Comparison of ENCODE assay signal across 8 cellular contexts in the genomic region with DNA sequence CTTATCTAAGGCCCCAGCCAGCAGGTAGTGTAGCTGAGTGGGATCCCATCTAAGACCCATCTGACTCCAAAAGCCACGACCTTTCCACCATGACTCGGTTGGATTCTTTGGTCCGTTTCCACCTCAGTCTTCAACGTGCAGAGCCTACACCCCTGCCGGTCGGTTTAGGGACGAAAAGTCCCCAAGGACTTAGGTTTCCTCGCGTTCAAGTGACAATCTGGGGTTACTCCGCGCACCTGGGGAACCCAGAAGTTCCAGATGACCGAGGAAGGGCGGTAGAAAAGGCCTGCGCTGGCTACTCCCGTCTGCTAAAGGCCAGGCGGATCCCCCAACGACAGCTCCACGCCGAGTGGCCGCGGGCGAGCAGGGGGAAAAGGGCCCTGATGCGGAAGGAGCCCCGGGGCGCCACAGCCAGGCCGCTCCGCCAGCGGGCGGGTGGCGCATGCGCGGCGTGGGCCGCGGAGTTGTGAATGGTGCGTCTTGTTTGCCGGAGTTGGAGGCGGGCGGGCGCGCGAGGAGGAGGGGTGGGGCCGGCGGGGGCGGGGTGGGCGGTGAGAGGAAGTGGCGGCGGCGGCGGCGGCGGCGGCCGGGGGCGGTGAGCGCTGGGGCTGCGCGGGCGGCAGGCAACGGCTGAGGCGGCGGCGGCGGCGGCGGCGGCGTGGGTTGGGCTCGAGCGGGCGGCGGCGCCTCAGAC. TPM values are rescaled to one million over a fixed set of nuclear protein-coding genes. Genes with fewer than 3 reads are reported as not detected.
DNase-seq lines count a peak whose midpoint lies in the region; TF ChIP-seq lines count a peak whose summit lies in the region.

Gene CBFB, plus strand, starts transcription at position 595 of the 694 bp plus-strand sequence. CDS start 259 bp downstream, outside the sequence.

- H3K27me3 ChIP-seq in neural progenitor cell (peaks cover 7% of the 10 kb centered on the region), stomach smooth muscle (ENCODE audit: control insufficient read depth in 1 of 2, insufficient read depth in 2 of 2, low read length in 2 of 2) (no peaks in the 10 kb centered on the region)

- H2AFZ ChIP-seq in neural progenitor cell (replicated peaks): peak within 1 kb of the TSS; percentile 99

- peaks cover 7% of the 10 kb centered on the region for H3K27me3 Mint-ChIP-seq in neural progenitor cell (ENCODE audit: insufficient read depth, low read depth)

- peak within 1 kb of the TSS; percentile 85 for H3K4me2 ChIP-seq in neural progenitor cell

- peak; percentile 9 for TF ChIP-seq CTCF in foreskin fibroblast (IDR thresholded peaks at IDR 0.05; ENCODE audit: low read depth, low read length)
- peak; percentile 25 for TF ChIP-seq CTCF in neural progenitor cell (IDR thresholded peaks at IDR 0.05)

- H3K27ac ChIP-seq in neural progenitor cell (no peak within 1 kb of the TSS), stomach smooth muscle (ENCODE audit: low read length) (peak within 1 kb of the TSS; percentile 93)

- H3K79me2 ChIP-seq in neural progenitor cell (ENCODE audit: low read depth): peaks cover 45% of the 10 kb centered on the region

- H3K36me3 ChIP-seq in neural progenitor cell (no peaks in the 10 kb centered on the region), stomach smooth muscle (ENCODE audit: control insufficient read depth in 2 of 2, insufficient read depth in 2 of 2, low read length in 2 of 2) (no peaks in the 10 kb centered on the region)

- H3K4me1 ChIP-seq in neural progenitor cell (peaks cover 9% of the 10 kb centered on the region), stomach smooth muscle (ENCODE audit: control insufficient read depth, insufficient read depth, low read length) (peaks cover 17% of the 10 kb centered on the region)

- DNase-seq in ELR (ENCODE audit: low read depth) (peak; percentile 92), H4 (ENCODE audit: low spot score) (peak; percentile 83), M059J (ENCODE audit: low read depth) (peak; percentile 90), SIG-M5 treated with dmso at 0.1 percent for 504 hours (lab: John Stamatoyannopoulos, UW; ENCODE audit: unreplicated experiment) (peak; percentile 77), activated gamma-delta T cell treated with Interleukin-2 at 50 U/mL for 16 hours (peak; percentile 94), foreskin fibroblast (peak; percentile 92 to 97), neural progenitor cell (ENCODE audit: low spot score) (peak; percentile 93)

- H3F3A ChIP-seq in neural progenitor cell (ENCODE audit: low read depth): peaks cover 11% of the 10 kb centered on the region

- H4K20me1 ChIP-seq in neural progenitor cell (ENCODE audit: low read depth): peaks cover 25% of the 10 kb centered on the region

- H3K9me3 ChIP-seq in neural progenitor cell (ENCODE audit: low read depth) (no peaks in the 10 kb centered on the region), stomach smooth muscle (ENCODE audit: control insufficient read depth in 2 of 2, low read length in 2 of 2) (no peaks in the 10 kb centered on the region)

- H3K4me3 ChIP-seq in foreskin fibroblast (ENCODE audit: low read depth in 1 of 2, low read length in 2 of 2) (peak within 1 kb of the TSS; percentile 77 to 78), neural progenitor cell (peak within 1 kb of the TSS; percentile 90), stomach smooth muscle (ENCODE audit: low read length in 2 of 2) (peak within 1 kb of the TSS; percentile 80 to 85)

- H3K36me3 Mint-ChIP-seq in neural progenitor cell: peaks cover 14% of the 10 kb centered on the region

- H3K4me3 Mint-ChIP-seq in neural progenitor cell: peak within 1 kb of the TSS; percentile 94

- H3K4me1 Mint-ChIP-seq in neural progenitor cell: peaks cover 21% of the 10 kb centered on the region

- H3K9ac ChIP-seq in neural progenitor cell (peak within 1 kb of the TSS; percentile 75), stomach smooth muscle (ENCODE audit: low read length in 2 of 2) (peak within 1 kb of the TSS; percentile 90 to 96)

- H3K9me3 Mint-ChIP-seq in neural progenitor cell: no peaks in the 10 kb centered on the region

- H3K27ac Mint-ChIP-seq in neural progenitor cell: peak within 1 kb of the TSS; percentile 83

RNA-seq across cellular contexts. Expression of gene CBFB, which starts in this region (rescaled TPM):
- total RNA-seq in H4 (2014; rRNA removed; shearing (Covaris generic)): 68.0 and 81.0 TPM in 2 replicates
- 86.5 and 111 TPM in 2 replicates for total RNA-seq in M059J (2014; rRNA removed; shearing (Covaris generic))
- 64.7 and 95.5 TPM in 2 replicates for total RNA-seq in neural progenitor cell (ENCODE audit: low replicate concordance)
